ENCODE assay signal across 14 cellular contexts in the genomic region with DNA sequence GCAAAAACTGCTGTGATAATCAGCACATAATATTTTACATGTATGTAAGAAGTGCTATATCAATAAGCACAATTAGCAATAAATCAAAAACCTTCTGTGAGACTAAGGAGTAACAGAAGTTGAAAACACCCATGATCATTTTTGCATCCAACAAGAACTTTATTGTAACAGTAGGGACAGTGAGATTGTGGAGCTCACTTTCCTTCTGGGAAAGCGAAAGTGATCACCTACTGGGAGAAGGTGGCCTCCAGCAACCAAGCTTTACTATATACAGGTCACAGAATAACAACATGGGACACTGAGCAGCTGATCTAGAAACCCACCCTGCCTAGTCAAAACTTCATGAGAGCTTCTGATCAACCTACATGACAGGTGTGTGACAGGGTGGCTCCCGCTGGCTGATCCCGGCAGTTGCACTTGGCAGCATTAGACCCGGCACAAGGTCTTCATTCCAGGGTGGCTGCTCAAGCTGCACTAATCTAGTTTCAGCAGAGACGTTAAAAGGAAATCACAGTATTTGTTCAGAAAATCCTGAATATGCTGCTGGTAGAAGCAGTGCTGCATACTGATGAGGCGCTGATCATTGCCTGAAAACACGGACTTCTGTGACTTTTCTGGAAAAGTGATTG.
A peak's percentile ranks its signal among the peaks of the same experiment; 100 is the strongest.
DNase-seq lines count a peak whose midpoint lies in the region; ATAC-seq and TF ChIP-seq lines count a peak whose summit lies in the region.
"Had no signal": no experiment of that assay in that cellular context is flagged by ENCODE, and none has a peak within 500 bp of the region (broad histone marks: within the 10 kb centered on the region; RNA-seq: fewer than 3 reads in every experiment).

No MANE protein-coding gene starts in this region.

- H3K27me3 Mint-ChIP-seq in activated naive CD8-positive, alpha-beta T cell treated with anti-CD3 and anti-CD28 coated beads, Interleukin-2, amount 50 U/mL, for 24 hours: peaks cover 1% of the 10 kb centered on the region
- H3K27me3 Mint-ChIP-seq: activated naive CD8-positive, alpha-beta T cell treated with anti-CD3 and anti-CD28 coated beads, Interleukin-2, amount 10 ng/mL, durations not matched to agents 7 days and 5 days had no signal

- 0 out of 2 replicates have a peak, but pooled peaks have one; percentile 7 for TF ChIP-seq CTCF in LNCaP clone FGC (IDR thresholded peaks at IDR 0.05; ENCODE audit: control insufficient read depth, extremely low read depth, insufficient read depth)
- no peak for TF ChIP-seq CTCF in coronary artery (IDR thresholded peaks at IDR 0.05)
- no peak for TF ChIP-seq CTCF in lower lobe of right lung (IDR thresholded peaks at IDR 0.05)

- no peaks in the 10 kb centered on the region for H3K4me1 ChIP-seq in lower lobe of right lung

- no peaks in the 10 kb centered on the region for H3K27me3 ChIP-seq in lower lobe of right lung (ENCODE audit: low read depth)

- intact Hi-C loops in lower lobe of right lung (cut with DNase I): no loop called here

- H3K9me3 ChIP-seq in lower lobe of right lung: no peaks in the 10 kb centered on the region

- no peaks in the 10 kb centered on the region for H3K36me3 Mint-ChIP-seq in activated naive CD8-positive, alpha-beta T cell treated with anti-CD3 and anti-CD28 coated beads, Interleukin-2, amount 50 U/mL, for 24 hours (ENCODE audit: low read depth)

- H3K27ac ChIP-seq in coronary artery (no peak overlapping the region), lower lobe of right lung (no peak overlapping the region)

- peaks cover 5% of the 10 kb centered on the region for H3K9me3 Mint-ChIP-seq in activated naive CD8-positive, alpha-beta T cell treated with anti-CD3 and anti-CD28 coated beads, Interleukin-2, amount 50 U/mL, for 24 hours

- H3K36me3 ChIP-seq in lower lobe of right lung: no peaks in the 10 kb centered on the region

- no peak overlapping the region for H3K4me3 Mint-ChIP-seq in activated naive CD8-positive, alpha-beta T cell treated with anti-CD3 and anti-CD28 coated beads, Interleukin-2, amount 50 U/mL, for 24 hours
- H3K4me3 Mint-ChIP-seq: activated naive CD8-positive, alpha-beta T cell treated with anti-CD3 and anti-CD28 coated beads, Interleukin-2, amount 10 ng/mL, durations not matched to agents 7 days and 5 days had no signal

- DNase-seq in A172 (ENCODE audit: low spot score) (peak; percentile 17), LNCaP clone FGC (ENCODE audit: low read depth) (no peak), coronary artery (ENCODE audit: low spot score) (no peak), lower lobe of right lung (no peak), cortex of kidney (lab: John Stamatoyannopoulos, UW) (no peak), NCI-H1436 treated with DMSO at 0.1 percent for 48 hours (lab: John Stamatoyannopoulos, UW) (no peak), globus pallidus (ENCODE audit: low spot score) (no peak)
- DNase-seq in activated naive CD8-positive, alpha-beta T cell treated with anti-CD3 and anti-CD28 coated beads, Interleukin-2, amount 50 U/mL, for 24 hours: no peak
- DNase-seq: activated CD8-positive, alpha-beta memory T cell treated with anti-CD3 and anti-CD28 coated beads, Interleukin-2, amount 50 U/mL, for 48 hours; activated naive CD8-positive, alpha-beta T cell treated with anti-CD3 and anti-CD28 coated beads, Interleukin-2, amount 10 ng/mL, durations not matched to agents 7 days and 5 days; mammary epithelial cell; NCI-H1417; NCI-H774; SK-N-SH had no signal

- no peaks in the 10 kb centered on the region for H3K4me1 Mint-ChIP-seq in activated naive CD8-positive, alpha-beta T cell treated with anti-CD3 and anti-CD28 coated beads, Interleukin-2, amount 50 U/mL, for 24 hours
- H3K4me1 Mint-ChIP-seq: activated naive CD8-positive, alpha-beta T cell treated with anti-CD3 and anti-CD28 coated beads, Interleukin-2, amount 10 ng/mL, durations not matched to agents 7 days and 5 days had no signal

- H3K4me3 ChIP-seq in LNCaP clone FGC (ENCODE audit: low read depth, low read length): no peak overlapping the region
- peak overlapping the region; percentile 33 for H3K4me3 ChIP-seq in coronary artery
- peak overlapping the region; percentile 13 for H3K4me3 ChIP-seq in lower lobe of right lung

- ATAC-seq in lower lobe of right lung: peak in 1 of 2 donors; percentile 68
- ATAC-seq in activated naive CD8-positive, alpha-beta T cell treated with anti-CD3 and anti-CD28 coated beads, Interleukin-2, amount 50 U/mL, for 24 hours: no peak

- H3K27ac Mint-ChIP-seq in activated naive CD8-positive, alpha-beta T cell treated with anti-CD3 and anti-CD28 coated beads, Interleukin-2, amount 50 U/mL, for 24 hours: no peak overlapping the region
- H3K27ac Mint-ChIP-seq: activated naive CD8-positive, alpha-beta T cell treated with anti-CD3 and anti-CD28 coated beads, Interleukin-2, amount 10 ng/mL, durations not matched to agents 7 days and 5 days had no signal
